ENCODE assay signal across 1 cellular context in genomic region chr1:84208935-84209334, GRCh38.
TF ChIP-seq lines count a peak whose summit lies in the region.

No MANE protein-coding gene starts in this region.

TF ChIP-seq in SK-N-SH, 30 proteins besides CTCF, POLR2A, EP300 and RAD21:
- no peak for TF ChIP-seq ZBTB33 (IDR thresholded peaks at IDR 0.05; ENCODE audit: borderline replicate concordance, low read depth)
- TF ChIP-seq FOXJ3 (CRISPR knock-in tag; IDR thresholded peaks at IDR 0.05), result no peak
- TF ChIP-seq MXI1 (IDR thresholded peaks at IDR 0.05; ENCODE audit: low read depth, low read length), result no peak
- no peak for TF ChIP-seq NFIC (IDR thresholded peaks at IDR 0.05; ENCODE audit: borderline replicate concordance)
- no peak for TF ChIP-seq NRF1 (IDR thresholded peaks at IDR 0.05; ENCODE audit: low read depth, low read length)
- no peak for TF ChIP-seq MEF2A (IDR thresholded peaks at IDR 0.05; ENCODE audit: borderline replicate concordance, low read depth)
- TF ChIP-seq REST (IDR thresholded peaks at IDR 0.05; ENCODE audit: low read depth, low read length), result no peak
- TF ChIP-seq USF2 (IDR thresholded peaks at IDR 0.05; ENCODE audit: borderline replicate concordance, low read depth, low read length), result no peak
- no peak for TF ChIP-seq RXRA (IDR thresholded peaks at IDR 0.05; ENCODE audit: borderline replicate concordance, low read depth)
- TF ChIP-seq POLR2AphosphoS5 (IDR thresholded peaks at IDR 0.05; ENCODE audit: low read depth, low read length), result no peak
